In the genomic region with DNA sequence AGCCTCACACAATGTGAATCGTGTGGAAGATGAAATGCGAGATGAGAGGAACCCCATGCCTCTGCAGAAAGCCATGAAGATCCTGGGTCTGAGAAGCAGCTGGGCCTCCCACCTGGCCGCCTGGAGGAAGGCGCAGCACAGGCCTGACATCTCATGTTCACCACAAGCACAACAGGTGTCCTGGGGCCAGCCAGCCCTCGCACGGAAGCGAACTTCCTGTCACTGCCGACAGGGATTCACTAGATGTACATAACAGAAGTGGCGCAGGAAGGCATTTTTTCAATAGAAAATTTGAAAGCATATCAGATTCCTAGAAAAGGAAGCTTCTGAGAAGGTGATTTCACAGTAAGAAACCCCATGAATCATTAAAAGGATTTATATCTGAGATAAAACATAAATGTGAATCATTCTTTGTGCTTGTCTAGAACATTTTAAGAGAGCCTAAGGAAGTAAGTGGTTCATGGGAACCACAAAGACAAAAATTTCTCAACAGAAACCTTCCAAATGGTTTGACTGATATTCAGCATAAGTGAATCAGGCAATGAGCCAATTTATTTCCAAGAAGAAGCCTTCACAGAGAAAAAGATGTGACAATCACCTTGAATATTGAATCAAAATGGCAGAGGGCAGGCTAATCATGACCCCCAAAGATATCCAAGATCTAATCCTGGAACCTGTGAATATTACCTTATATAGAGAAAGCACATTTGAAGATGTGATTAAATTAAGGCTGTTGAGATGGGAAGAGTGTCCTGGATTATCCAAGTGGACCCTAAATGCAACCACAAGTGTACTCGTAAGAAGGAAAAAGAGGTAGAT, we compare ENCODE assay signal across 8 cellular contexts.
DNase-seq lines count a peak whose midpoint lies in the region; ATAC-seq lines count a peak whose summit lies in the region.

No MANE protein-coding gene starts in this region.

- H3K79me1 ChIP-seq in neuronal stem cell (ENCODE audit: low read depth, low read length), result no peaks in the 10 kb centered on the region

- H2AK5ac ChIP-seq in neuronal stem cell (ENCODE audit: low read depth, low read length), result no peak overlapping the region

- no peaks in the 10 kb centered on the region for H3K27me3 ChIP-seq in neuronal stem cell (ENCODE audit: control insufficient read depth in 3 of 3, insufficient read depth in 3 of 3, low read depth in 1 of 3, low read length in 3 of 3)

- H3K9me3 ChIP-seq in neuronal stem cell (replicated peaks in 1 of 2; ENCODE audit: control insufficient read depth in 2 of 2, insufficient read depth in 1 of 2, low read depth in 1 of 2, low read length in 2 of 2), result no peaks in the 10 kb centered on the region

- no peak overlapping the region for H3K23ac ChIP-seq in neuronal stem cell (ENCODE audit: low read depth, low read length, poor library complexity)

- peak overlapping the region; percentile 73 for H2AFZ ChIP-seq in neuronal stem cell (ENCODE audit: low read length)

- no peak overlapping the region for H3K4me3 ChIP-seq in neuronal stem cell (ENCODE audit: low read length in 2 of 2)

- DNase-seq in NCI-H510A treated with DMSO at 0.1 percent for 48 hours (lab: John Stamatoyannopoulos, UW) (peak; percentile 72), neuronal stem cell (ENCODE audit: low spot score) (no peak), superior temporal gyrus (ENCODE audit: extremely low spot score) (no peak), dedifferentiated amniotic fluid mesenchymal stem cell (ENCODE audit: extremely low spot score) (no peak), mucosa of gallbladder (ENCODE audit: low spot score) (no peak)
- DNase-seq in activated T-cell treated with anti-CD3 and anti-CD28 coated beads, Interleukin-2, amount 50 U/mL, for 48 hours, result peak; percentile 86 to 90

- H3K14ac ChIP-seq in neuronal stem cell (ENCODE audit: low read length), result no peak overlapping the region

- H3K27ac ChIP-seq in neuronal stem cell (replicated peaks; ENCODE audit: low read length), result no peak overlapping the region

- H3K4me2 ChIP-seq in neuronal stem cell (ENCODE audit: insufficient read depth, low read length, poor library complexity, severe bottlenecking), result no peak overlapping the region

- no peak overlapping the region for H4K8ac ChIP-seq in neuronal stem cell (ENCODE audit: low read depth, low read length)

- no CpG with 5 or more reads among the region's 10 CpGs for WGBS in neuronal stem cell (ENCODE audit: extremely low coverage in 2 of 2, insufficient read length in 2 of 2, insufficient replicate concordance in 1 of 2), 2 donors

- no peaks in the 10 kb centered on the region for H3K36me3 ChIP-seq in neuronal stem cell (replicated peaks in 1 of 2; ENCODE audit: control insufficient read depth in 2 of 2, insufficient read depth in 2 of 2, low read length in 2 of 2)

- H3K4ac ChIP-seq in neuronal stem cell (ENCODE audit: low read length), result no peak overlapping the region

- H3K4me1 ChIP-seq in neuronal stem cell (ENCODE audit: control insufficient read depth in 2 of 2, insufficient read depth in 1 of 2, low read depth in 1 of 2, low read length in 2 of 2), result peaks cover 0 to 4% of the 10 kb centered on the region in 2 donors

- H2BK5ac ChIP-seq in neuronal stem cell (ENCODE audit: low read length), result no peak overlapping the region

- no peak overlapping the region for H2BK12ac ChIP-seq in neuronal stem cell (ENCODE audit: low read length)

- H2BK120ac ChIP-seq in neuronal stem cell (ENCODE audit: low read depth, low read length), result no peak overlapping the region

- peak; percentile 98 for ATAC-seq in GM18502 (IDR thresholded peaks at IDR 0.05; ENCODE audit: poor library complexity, unreplicated experiment)
- ATAC-seq in HG02610 (IDR thresholded peaks at IDR 0.05; ENCODE audit: unreplicated experiment), result peak; percentile 96

- no peak overlapping the region for H4K91ac ChIP-seq in neuronal stem cell (ENCODE audit: low read depth, low read length, poor library complexity)

- no peak overlapping the region for H3K18ac ChIP-seq in neuronal stem cell (ENCODE audit: low read length)

- no peak overlapping the region for H3K9ac ChIP-seq in neuronal stem cell (ENCODE audit: low read depth, low read length, poor library complexity)

- no peak overlapping the region for H2BK15ac ChIP-seq in neuronal stem cell (ENCODE audit: low read length)

Comparison
In these comparisons a context has a peak if more than half of its experiments do, and no peak if none do; other contexts are left out.
1. DNase-seq: peak in NCI-H510A treated with DMSO at 0.1 percent for 48 hours (single experiment) and activated T-cell treated with anti-CD3 and anti-CD28 coated beads, Interleukin-2, amount 50 U/mL, for 48 hours (2 of 2); none in neuronal stem cell (single experiment), superior temporal gyrus (single experiment), dedifferentiated amniotic fluid mesenchymal stem cell (single experiment) and mucosa of gallbladder (single experiment).